In the genomic region with DNA sequence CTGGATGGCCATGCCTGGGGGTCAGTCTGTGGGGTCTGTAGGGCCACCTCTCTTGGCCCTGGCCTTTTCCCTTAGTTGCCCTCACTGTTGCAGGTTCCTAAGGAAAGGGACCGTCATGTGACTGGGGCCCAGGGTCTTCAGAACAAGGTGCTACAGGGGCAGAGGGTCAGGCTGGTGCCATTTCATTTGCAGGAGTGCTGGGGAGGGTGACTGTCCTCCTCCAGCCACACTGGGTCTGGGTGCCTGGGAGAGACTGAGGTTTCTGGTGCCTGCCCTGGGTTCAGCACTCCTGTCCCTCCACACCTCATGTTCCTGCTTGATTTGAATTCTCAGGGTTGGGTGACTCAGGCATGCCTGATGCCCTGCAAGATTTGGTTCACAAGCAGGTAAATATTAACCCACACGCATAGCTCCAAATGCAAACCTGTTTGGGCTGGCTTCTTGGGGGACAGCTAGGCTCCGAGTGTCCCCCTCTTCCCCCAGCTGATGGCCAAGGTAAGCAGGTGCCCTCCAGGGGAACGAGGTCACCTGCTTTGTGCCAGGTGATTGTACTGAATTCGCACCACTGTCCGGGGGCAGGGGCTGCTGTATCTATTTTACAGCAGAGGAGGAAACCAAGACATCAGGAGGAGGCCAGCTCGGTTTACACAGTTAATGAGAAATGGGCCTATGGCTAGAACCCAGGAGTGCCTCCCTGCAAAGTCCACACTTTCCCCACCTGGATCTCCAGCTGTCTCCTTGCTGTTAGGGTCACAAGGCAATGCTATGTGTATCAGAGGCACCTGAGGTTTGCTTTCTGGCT, we compare ENCODE assay signal across 13 cellular contexts. TPM values are rescaled to one million over a fixed set of nuclear protein-coding genes. Genes with fewer than 3 reads are reported as not detected.
DNase-seq lines count a peak whose midpoint lies in the region; ATAC-seq and TF ChIP-seq lines count a peak whose summit lies in the region.
"Had no signal": no experiment of that assay in that cellular context is flagged by ENCODE, and none has a peak within 500 bp of the region (broad histone marks: within the 10 kb centered on the region; RNA-seq: fewer than 3 reads in every experiment).

No MANE protein-coding gene starts in this region.

- TF ChIP-seq POLR2A in breast epithelium (IDR thresholded peaks at IDR 0.05) = no peak

- peaks cover 13% of the 10 kb centered on the region for H3K27me3 Mint-ChIP-seq in GM23338 (ENCODE audit: insufficient read depth, low read depth, poor library complexity)

- 0 out of 3 replicates have a peak, but pooled peaks cover 10% of the 10 kb centered on the region for H3K36me3 Mint-ChIP-seq in GM23338 (ENCODE audit: low read depth)

- TF ChIP-seq CTCF in GM23338 (conservative IDR thresholded peaks at IDR 0.05; ENCODE audit: low read depth in 2 of 2) (no peak), breast epithelium (IDR thresholded peaks at IDR 0.05) (no peak)

- H3K4me3 ChIP-seq in GM23338 (no peak overlapping the region), breast epithelium (no peak overlapping the region), skeletal muscle tissue (ENCODE audit: low read length in 3 of 3) (no peak overlapping the region)

- peak overlapping the region; percentile 14 to 51 (median 33) for H3K9ac ChIP-seq in skeletal muscle tissue (ENCODE audit: low read depth in 1 of 3, low read length in 3 of 3)

- H3K27ac ChIP-seq in GM23338 (ENCODE audit: low read depth) (peak overlapping the region; percentile 55; the same call in 1 of the 2 replicates), breast epithelium (peak overlapping the region; percentile 78 to 79), skeletal muscle tissue (ENCODE audit: low read depth, low read length) (no peak overlapping the region)

- H3K4me3 Mint-ChIP-seq in GM23338 = no peak overlapping the region; the same call in 2 of the 3 replicates
- H3K4me3 Mint-ChIP-seq: activated T-cell treated with anti-CD3 and anti-CD28 coated beads, Interleukin-2, amount 50 U/mL, for 24 hours had no signal

- H3K36me3 ChIP-seq in GM23338 (ENCODE audit: insufficient read depth) (no peaks in the 10 kb centered on the region), breast epithelium (no peaks in the 10 kb centered on the region), skeletal muscle tissue (ENCODE audit: control insufficient read depth in 3 of 3, insufficient read depth in 3 of 3, low read length in 3 of 3) (no peaks in the 10 kb centered on the region)

- H3K9me3 ChIP-seq in breast epithelium = no peaks in the 10 kb centered on the region
- no peaks in the 10 kb centered on the region for H3K9me3 ChIP-seq in skeletal muscle tissue (ENCODE audit: control insufficient read depth in 3 of 3, low read length in 3 of 3)

- no peaks in the 10 kb centered on the region; the same call in 1 of the 2 replicates for H4K20me1 ChIP-seq in GM23338 (replicated peaks; ENCODE audit: insufficient read depth)

- H3K27me3 ChIP-seq in GM23338 (ENCODE audit: insufficient read depth) = no peaks in the 10 kb centered on the region
- no peaks in the 10 kb centered on the region for H3K27me3 ChIP-seq in breast epithelium
- H3K27me3 ChIP-seq in skeletal muscle tissue (ENCODE audit: control insufficient read depth in 3 of 3, insufficient read depth in 3 of 3, low read length in 3 of 3) = no peaks in the 10 kb centered on the region

- H3K4me1 ChIP-seq in GM23338 (ENCODE audit: insufficient read depth) = peaks cover 58% of the 10 kb centered on the region
- H3K4me1 ChIP-seq in breast epithelium = peaks cover 8 to 27% of the 10 kb centered on the region in 2 donors
- peaks cover 40 to 48% (median 42%) of the 10 kb centered on the region in 3 donors for H3K4me1 ChIP-seq in skeletal muscle tissue (ENCODE audit: control insufficient read depth in 3 of 3, insufficient read depth in 3 of 3, low read length in 3 of 3)

- ATAC-seq in GM23338 = no peak
- no peak for ATAC-seq in HG03520 (IDR thresholded peaks at IDR 0.05; ENCODE audit: unreplicated experiment)
- no peak for ATAC-seq in GM21447 (IDR thresholded peaks at IDR 0.05; ENCODE audit: unreplicated experiment)
- no peak for ATAC-seq in GM19023 (IDR thresholded peaks at IDR 0.05; ENCODE audit: unreplicated experiment)
- ATAC-seq in HG03342 (IDR thresholded peaks at IDR 0.05; ENCODE audit: unreplicated experiment) = no peak

- no peak for DNase-seq in GM23338 (ENCODE audit: low spot score)
- DNase-seq in breast epithelium (ENCODE audit: low spot score in 2 of 2) = no peak
- DNase-seq in kidney tubule cell (ENCODE audit: low spot score) = peak; percentile 90
- DNase-seq: activated T-cell treated with anti-CD3 and anti-CD28 coated beads, Interleukin-2, amount 50 U/mL, for 24 hours; foreskin melanocyte; KG1; NCI-H2081; stimulated activated CD4-positive, alpha-beta T cell treated with anti-CD3 and anti-CD28 coated beads, Interleukin-12 subunit alpha, Interleukin-12 subunit beta, amount 100 ng/mL, for 4 hours had no signal

- peaks cover 97% of the 10 kb centered on the region for H3K79me2 ChIP-seq in GM23338 (replicated peaks; ENCODE audit: insufficient read depth)

- H2AFZ ChIP-seq in GM23338 = no peak overlapping the region

- H3K9me2 ChIP-seq in GM23338 (ENCODE audit: insufficient read depth) = no peaks in the 10 kb centered on the region

- intact Hi-C loops in breast epithelium (cut with DNase I; ENCODE audit: low total_unique reads) = no loop called here

- H3K27ac Mint-ChIP-seq in GM23338 = peak overlapping the region; percentile 62
- H3K27ac Mint-ChIP-seq: activated T-cell treated with anti-CD3 and anti-CD28 coated beads, Interleukin-2, amount 50 U/mL, for 24 hours had no signal

- H3K4me2 ChIP-seq in GM23338 = peak overlapping the region; percentile 34; the same call in 1 of the 2 replicates

- H3K9me3 Mint-ChIP-seq in GM23338 = no peaks in the 10 kb centered on the region
- H3K9me3 Mint-ChIP-seq: activated T-cell treated with anti-CD3 and anti-CD28 coated beads, Interleukin-2, amount 50 U/mL, for 24 hours had no signal

- H3K4me1 Mint-ChIP-seq in GM23338 = peaks cover 84% of the 10 kb centered on the region

- H3F3A ChIP-seq in GM23338 (replicated peaks; ENCODE audit: low read depth) = peaks cover 13% of the 10 kb centered on the region

TF ChIP-seq in GM23338, 12 proteins besides CTCF, POLR2A, EP300 and RAD21:
- TF ChIP-seq ZNF331 (CRISPR knock-in tag; IDR thresholded peaks at IDR 0.05; ENCODE audit: low read depth) (no peak), JUNB (IDR thresholded peaks at IDR 0.05; ENCODE audit: unreplicated experiment) (no peak), EZH2 (IDR thresholded peaks at IDR 0.05; ENCODE audit: low read depth, unreplicated experiment) (no peak), NANOG (IDR thresholded peaks at IDR 0.05; ENCODE audit: borderline replicate concordance) (no peak)
- TF ChIP-seq, protein P1, sequence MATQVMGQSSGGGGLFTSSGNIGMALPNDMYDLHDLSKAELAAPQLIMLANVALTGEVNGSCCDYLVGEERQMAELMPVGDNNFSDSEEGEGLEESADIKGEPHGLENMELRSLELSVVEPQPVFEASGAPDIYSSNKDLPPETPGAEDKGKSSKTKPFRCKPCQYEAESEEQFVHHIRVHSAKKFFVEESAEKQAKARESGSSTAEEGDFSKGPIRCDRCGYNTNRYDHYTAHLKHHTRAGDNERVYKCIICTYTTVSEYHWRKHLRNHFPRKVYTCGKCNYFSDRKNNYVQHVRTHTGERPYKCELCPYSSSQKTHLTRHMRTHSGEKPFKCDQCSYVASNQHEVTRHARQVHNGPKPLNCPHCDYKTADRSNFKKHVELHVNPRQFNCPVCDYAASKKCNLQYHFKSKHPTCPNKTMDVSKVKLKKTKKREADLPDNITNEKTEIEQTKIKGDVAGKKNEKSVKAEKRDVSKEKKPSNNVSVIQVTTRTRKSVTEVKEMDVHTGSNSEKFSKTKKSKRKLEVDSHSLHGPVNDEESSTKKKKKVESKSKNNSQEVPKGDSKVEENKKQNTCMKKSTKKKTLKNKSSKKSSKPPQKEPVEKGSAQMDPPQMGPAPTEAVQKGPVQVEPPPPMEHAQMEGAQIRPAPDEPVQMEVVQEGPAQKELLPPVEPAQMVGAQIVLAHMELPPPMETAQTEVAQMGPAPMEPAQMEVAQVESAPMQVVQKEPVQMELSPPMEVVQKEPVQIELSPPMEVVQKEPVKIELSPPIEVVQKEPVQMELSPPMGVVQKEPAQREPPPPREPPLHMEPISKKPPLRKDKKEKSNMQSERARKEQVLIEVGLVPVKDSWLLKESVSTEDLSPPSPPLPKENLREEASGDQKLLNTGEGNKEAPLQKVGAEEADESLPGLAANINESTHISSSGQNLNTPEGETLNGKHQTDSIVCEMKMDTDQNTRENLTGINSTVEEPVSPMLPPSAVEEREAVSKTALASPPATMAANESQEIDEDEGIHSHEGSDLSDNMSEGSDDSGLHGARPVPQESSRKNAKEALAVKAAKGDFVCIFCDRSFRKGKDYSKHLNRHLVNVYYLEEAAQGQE (IDR thresholded peaks at IDR 0.05; ENCODE audit: unreplicated experiment) = no peak

RNA-seq across cellular contexts. Expression of a gene that starts 20.3 kb away (rescaled TPM):
- total RNA-seq in GM23338 (2014; rRNA removed; shearing (Covaris generic)) = 37.9 and 46.8 TPM in 2 replicates
- 12.1 and 13.4 TPM in 2 replicates for polyA plus RNA-seq in GM23338 (2016; fragmentation: Nextera tagmentation; extraction: Ambion mirVana)
- total RNA-seq in breast epithelium (10 to 100 TPM; 36.7 to 51.4 (median 49.8) TPM), skeletal muscle tissue (16.7 TPM)
